ENCODE assay signal across 1 cellular context in the genomic region with DNA sequence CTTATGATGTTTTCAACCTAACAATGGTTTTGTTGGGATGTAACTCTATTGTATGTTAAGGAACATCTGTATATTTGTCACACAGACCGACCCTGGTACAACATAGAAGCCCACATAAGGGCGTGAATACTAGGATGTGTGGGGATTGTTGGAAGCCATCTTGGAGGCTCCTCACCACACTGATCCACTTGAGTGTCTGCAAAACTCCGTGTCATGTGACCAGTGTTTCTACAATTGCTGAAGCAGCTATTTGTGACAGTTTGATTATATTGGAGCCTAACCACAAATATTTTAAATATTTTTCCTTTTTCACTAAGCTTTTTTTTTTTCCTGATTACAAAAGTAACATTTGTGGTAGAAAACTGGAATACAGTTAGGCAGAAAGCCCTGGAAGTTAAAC.
TF ChIP-seq lines count a peak whose summit lies in the region.

No MANE protein-coding gene starts in this region.

TF ChIP-seq in K562, 482 proteins besides CTCF, POLR2A, EP300 and RAD21:
- TF ChIP-seq YY1 (IDR thresholded peaks at IDR 0.05; ENCODE audit: borderline replicate concordance in 1 of 3, control insufficient read depth in 1 of 3, extremely low read depth in 1 of 3, insufficient read depth in 3 of 3, insufficient read length in 1 of 3, insufficient replicate concordance in 2 of 3, low read depth in 1 of 3, low read length in 2 of 3): no peak
- no peak for TF ChIP-seq POLR2H (tag; IDR thresholded peaks at IDR 0.05; ENCODE audit: low read depth)
- TF ChIP-seq SRSF9 (IDR thresholded peaks at IDR 0.05; ENCODE audit: borderline replicate concordance, low read depth, low read length): no peak
- TF ChIP-seq RAD51 (IDR thresholded peaks at IDR 0.05; ENCODE audit: borderline replicate concordance, low read depth): peak; percentile 33; the same call in 1 of the 2 replicates
- TF ChIP-seq C11orf30 (IDR thresholded peaks at IDR 0.05; ENCODE audit: low read depth): peak; percentile 16; the same call in 1 of the 2 replicates
- TF ChIP-seq MAFG (tag; conservative IDR thresholded peaks at IDR 0.05): peak; percentile 37
- peak; percentile 66; the same call in 1 of the 2 replicates for TF ChIP-seq ZNF316 (IDR thresholded peaks at IDR 0.05)
- no peak for TF ChIP-seq KLF10 (CRISPR knock-in tag; IDR thresholded peaks at IDR 0.05)
- no peak for TF ChIP-seq CREBBP (IDR thresholded peaks at IDR 0.05; ENCODE audit: low read depth, low read length)
- TF ChIP-seq ZNF584 (CRISPR knock-in tag; IDR thresholded peaks at IDR 0.05; ENCODE audit: low read depth): no peak
- TF ChIP-seq, protein P1, sequence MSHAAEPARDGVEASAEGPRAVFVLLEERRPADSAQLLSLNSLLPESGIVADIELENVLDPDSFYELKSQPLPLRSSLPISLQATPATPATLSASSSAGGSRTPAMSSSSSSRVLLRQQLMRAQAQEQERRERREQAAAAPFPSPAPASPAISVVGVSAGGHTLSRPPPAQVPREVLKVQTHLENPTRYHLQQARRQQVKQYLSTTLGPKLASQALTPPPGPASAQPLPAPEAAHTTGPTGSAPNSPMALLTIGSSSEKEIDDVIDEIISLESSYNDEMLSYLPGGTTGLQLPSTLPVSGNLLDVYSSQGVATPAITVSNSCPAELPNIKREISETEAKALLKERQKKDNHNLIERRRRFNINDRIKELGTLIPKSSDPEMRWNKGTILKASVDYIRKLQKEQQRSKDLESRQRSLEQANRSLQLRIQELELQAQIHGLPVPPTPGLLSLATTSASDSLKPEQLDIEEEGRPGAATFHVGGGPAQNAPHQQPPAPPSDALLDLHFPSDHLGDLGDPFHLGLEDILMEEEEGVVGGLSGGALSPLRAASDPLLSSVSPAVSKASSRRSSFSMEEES (CRISPR knock-in tag; IDR thresholded peaks at IDR 0.05): peak; percentile 82
TF ChIP-seq in K562: peak in this region for 5.
